1 cellular context compared by ENCODE assay signal in genomic region chr14:31075144-31075543, GRCh38.
TF ChIP-seq lines count a peak whose summit lies in the region.

No MANE protein-coding gene starts in this region.

TF ChIP-seq in HEK293, 187 proteins besides CTCF, POLR2A, EP300 and RAD21 (continued from another document):
- no peak for TF ChIP-seq ZNF704 (tag by site-specific recombination; IDR thresholded peaks at IDR 0.05)
- no peak for TF ChIP-seq ZNF174 (tag by site-specific recombination; IDR thresholded peaks at IDR 0.05)
- TF ChIP-seq ZNF146 (tag by site-specific recombination; IDR thresholded peaks at IDR 0.05): peak; percentile 94
- no peak for TF ChIP-seq AEBP2 (tag by site-specific recombination; IDR thresholded peaks at IDR 0.05; ENCODE audit: borderline replicate concordance)
